In genomic region chr17:36934144-36934758, GRCh38 we compare ENCODE assay signal across 9 cellular contexts. TPM values are rescaled to one million over a fixed set of nuclear protein-coding genes. Genes with fewer than 3 reads are reported as not detected.
A peak's percentile ranks its signal among the peaks of the same experiment; 100 is the strongest.
DNase-seq lines count a peak whose midpoint lies in the region; ATAC-seq and TF ChIP-seq lines count a peak whose summit lies in the region.
"Had no signal": no experiment of that assay in that cellular context is flagged by ENCODE, and none has a peak within 500 bp of the region (broad histone marks: within the 10 kb centered on the region; RNA-seq: fewer than 3 reads in every experiment).

No MANE protein-coding gene starts in this region.

- H3K27ac ChIP-seq in SK-N-SH (ENCODE audit: low read depth in 2 of 2, low read length in 1 of 2) = no peak overlapping the region
- no peak overlapping the region for H3K27ac ChIP-seq in hepatocyte
- H3K27ac ChIP-seq: uterus had no signal

- H3K9me2 ChIP-seq in SK-N-SH (no peaks in the 10 kb centered on the region), hepatocyte (replicated peaks; ENCODE audit: insufficient read depth) (no peaks in the 10 kb centered on the region)

- DNase-seq in SK-N-SH (peak; percentile 68), T-cell (no peak), hepatocyte (ENCODE audit: low spot score) (no peak), sciatic nerve (ENCODE audit: low spot score) (peak; percentile 57), GM19240 (ENCODE audit: insufficient read length, low spot score) (no peak), COR-L47 (lab: John Stamatoyannopoulos, UW) (no peak)
- DNase-seq in activated T-helper 1 cell treated with anti-CD3 and anti-CD28 coated beads, Interleukin-12 subunit alpha, Interleukin-12 subunit beta, Interleukin-2, Interleukin-4 antibody, amounts not matched to agents 30 ng/mL and 10 ng/mL and 1 ng/mL, durations not matched to agents 14 hours and 24 hours and 36 hours (ENCODE audit: low spot score) = no peak
- DNase-seq: uterus had no signal

- H2AFZ ChIP-seq in SK-N-SH (ENCODE audit: low read depth) = 0 out of 2 replicates have a peak overlapping the region, but pooled peaks have one; percentile 22
- H2AFZ ChIP-seq in hepatocyte = no peak overlapping the region

- H3K27me3 ChIP-seq in SK-N-SH (ENCODE audit: insufficient read depth) (peaks cover 99% of the 10 kb centered on the region), hepatocyte (peaks cover 98% of the 10 kb centered on the region)

- H3K4me3 Mint-ChIP-seq in T-cell = peak overlapping the region; percentile 31 to 75 (median 49)
- no peak overlapping the region for H3K4me3 Mint-ChIP-seq in activated T-helper 1 cell treated with anti-CD3 and anti-CD28 coated beads, Interleukin-12 subunit alpha, Interleukin-12 subunit beta, Interleukin-2, Interleukin-4 antibody, amounts not matched to agents 30 ng/mL and 10 ng/mL and 1 ng/mL, durations not matched to agents 14 hours and 24 hours and 36 hours

- H3K4me2 ChIP-seq in SK-N-SH (peak overlapping the region; percentile 53; the same call in 1 of the 2 replicates), hepatocyte (peak overlapping the region; percentile 73)

- H4K20me1 ChIP-seq in SK-N-SH (ENCODE audit: insufficient read depth) = peaks cover 28% of the 10 kb centered on the region
- peaks cover 6% of the 10 kb centered on the region for H4K20me1 ChIP-seq in hepatocyte (ENCODE audit: insufficient read depth, poor library complexity, severe bottlenecking)

- POLR2A ChIA-PET in SK-N-SH (lab: Yijun Ruan, JAX) (no interaction called here), T-cell (lab: Charles Lee) (no interaction called here)

- H3K4me3 ChIP-seq in SK-N-SH (ENCODE audit: low read depth in 2 of 2, low read length in 1 of 2) (peak overlapping the region in 1 of 2 experiments; percentile 14; a peak in 2 of 4 replicates), hepatocyte (no peak overlapping the region)
- H3K4me3 ChIP-seq: uterus had no signal

- WGBS in SK-N-SH (ENCODE audit: low lambda C conversion rate) = 12% methylated on average over 26 of the region's 31 CpGs
- 4% methylated on average over 29 of the region's 31 CpGs for WGBS in hepatocyte (ENCODE audit: low lambda C conversion rate, missing lambda C conversion rate)

- no peaks in the 10 kb centered on the region for H3K9me3 ChIP-seq in SK-N-SH
- no peaks in the 10 kb centered on the region for H3K9me3 ChIP-seq in hepatocyte (ENCODE audit: low read depth)
- H3K9me3 ChIP-seq: uterus had no signal

- TF ChIP-seq EP300 in SK-N-SH (IDR thresholded peaks at IDR 0.05; ENCODE audit: borderline replicate concordance in 1 of 2, low read depth in 1 of 2, low read length in 1 of 2) = no peak

- no peaks in the 10 kb centered on the region for H3K36me3 Mint-ChIP-seq in T-cell
- H3K36me3 Mint-ChIP-seq in activated T-helper 1 cell treated with anti-CD3 and anti-CD28 coated beads, Interleukin-12 subunit alpha, Interleukin-12 subunit beta, Interleukin-2, Interleukin-4 antibody, amounts not matched to agents 30 ng/mL and 10 ng/mL and 1 ng/mL, durations not matched to agents 14 hours and 24 hours and 36 hours (ENCODE audit: low read depth) = no peaks in the 10 kb centered on the region

- intact Hi-C loops in sciatic nerve (cut with DNase I) = no loop called here
- intact Hi-C loops in activated T-helper 1 cell treated with anti-CD3 and anti-CD28 coated beads, Interleukin-12 subunit alpha, Interleukin-12 subunit beta, Interleukin-2, Interleukin-4 antibody, amounts not matched to agents 30 ng/mL and 10 ng/mL and 1 ng/mL, durations not matched to agents 14 hours and 24 hours and 36 hours (cut with micrococcal nuclease) = loop anchor here (5.0 kb wide), 3 partner anchors 227 to 307 kb away; no protein-coding TSS in a partner anchor

- no peak for TF ChIP-seq RAD21 in SK-N-SH (IDR thresholded peaks at IDR 0.05; ENCODE audit: low read length)

- no peaks in the 10 kb centered on the region for H3K9me3 Mint-ChIP-seq in T-cell
- H3K9me3 Mint-ChIP-seq in activated T-helper 1 cell treated with anti-CD3 and anti-CD28 coated beads, Interleukin-12 subunit alpha, Interleukin-12 subunit beta, Interleukin-2, Interleukin-4 antibody, amounts not matched to agents 30 ng/mL and 10 ng/mL and 1 ng/mL, durations not matched to agents 14 hours and 24 hours and 36 hours = no peaks in the 10 kb centered on the region

- peaks cover 61 to 74% (median 61%) of the 10 kb centered on the region in 3 donors for H3K4me1 Mint-ChIP-seq in T-cell
- peaks cover 42% of the 10 kb centered on the region for H3K4me1 Mint-ChIP-seq in activated T-helper 1 cell treated with anti-CD3 and anti-CD28 coated beads, Interleukin-12 subunit alpha, Interleukin-12 subunit beta, Interleukin-2, Interleukin-4 antibody, amounts not matched to agents 30 ng/mL and 10 ng/mL and 1 ng/mL, durations not matched to agents 14 hours and 24 hours and 36 hours (ENCODE audit: low read depth)

- H3K79me2 ChIP-seq in SK-N-SH (ENCODE audit: insufficient read depth) (no peaks in the 10 kb centered on the region), hepatocyte (no peaks in the 10 kb centered on the region)

- TF ChIP-seq CTCF in SK-N-SH (IDR thresholded peaks at IDR 0.05) (no peak), hepatocyte (IDR thresholded peaks at IDR 0.05; ENCODE audit: poor library complexity) (no peak)

- H3F3A ChIP-seq in SK-N-SH (replicated peaks; ENCODE audit: insufficient read depth) = peaks cover 7% of the 10 kb centered on the region

- no peak overlapping the region for H3K9ac ChIP-seq in SK-N-SH

- CTCF ChIA-PET in SK-N-SH (lab: Yijun Ruan, JAX) (interaction anchor here (0.9 to 3.7 kb wide), 9 partner anchors 10 to 309 kb away, joined by 3 to 14 read pairs (median 3); no protein-coding TSS in a partner anchor), T-cell (lab: Charles Lee) (interaction anchor here in 1 of 2 donors (0.6 kb wide), 1 partner anchor 114 kb away, joined by 4 read pairs; no protein-coding TSS in a partner anchor)

- H3K36me3 ChIP-seq in SK-N-SH (replicated peaks in 1 of 2; ENCODE audit: control insufficient read depth in 1 of 2, insufficient read depth in 2 of 2, low read length in 1 of 2) (no peaks in the 10 kb centered on the region), hepatocyte (replicated peaks; ENCODE audit: insufficient read depth, low read depth) (no peaks in the 10 kb centered on the region)
- H3K36me3 ChIP-seq: uterus had no signal

- peaks cover 74 to 94% of the 10 kb centered on the region in 2 donors for H3K27me3 Mint-ChIP-seq in T-cell
- H3K27me3 Mint-ChIP-seq in activated T-helper 1 cell treated with anti-CD3 and anti-CD28 coated beads, Interleukin-12 subunit alpha, Interleukin-12 subunit beta, Interleukin-2, Interleukin-4 antibody, amounts not matched to agents 30 ng/mL and 10 ng/mL and 1 ng/mL, durations not matched to agents 14 hours and 24 hours and 36 hours (ENCODE audit: insufficient read depth) = peaks cover 84% of the 10 kb centered on the region

- ATAC-seq in SK-N-SH treated with all-trans-retinoic acid at 6 μM for 48 hours (no peak), T-cell (replicated peaks in 1 of 4) (no peak), sciatic nerve (no peak)

- peaks cover 0 to 29% of the 10 kb centered on the region in 2 experiments; a peak in 2 of 4 replicates for H3K4me1 ChIP-seq in SK-N-SH (ENCODE audit: control insufficient read depth in 1 of 2, insufficient read depth in 2 of 2, low read depth in 1 of 2, low read length in 1 of 2)
- H3K4me1 ChIP-seq in hepatocyte (ENCODE audit: insufficient read depth) = peaks cover 51% of the 10 kb centered on the region

- no peak overlapping the region for H3K27ac Mint-ChIP-seq in T-cell
- H3K27ac Mint-ChIP-seq in activated T-helper 1 cell treated with anti-CD3 and anti-CD28 coated beads, Interleukin-12 subunit alpha, Interleukin-12 subunit beta, Interleukin-2, Interleukin-4 antibody, amounts not matched to agents 30 ng/mL and 10 ng/mL and 1 ng/mL, durations not matched to agents 14 hours and 24 hours and 36 hours = no peak overlapping the region

TF ChIP-seq in SK-N-SH, 30 proteins besides CTCF, POLR2A, EP300 and RAD21:
- TF ChIP-seq PBX3 (IDR thresholded peaks at IDR 0.05) = no peak

RNA-seq across cellular contexts. Expression of gene LHX1, which starts 3.0 kb away (rescaled TPM):
- polyA plus RNA-seq in SK-N-SH (2012; rRNA removed) = not detected in 2 replicates
- polyA plus RNA-seq in SK-N-SH (2012; cell fraction: cytosol; rRNA removed) = not detected in 2 replicates
- not detected in 2 replicates for polyA plus RNA-seq in SK-N-SH (2012; cell fraction: nucleus; rRNA removed)
- not detected for total RNA-seq in T-cell
- total RNA-seq in hepatocyte = not detected in 2 replicates
- polyA plus RNA-seq in hepatocyte = 0.35 TPM in 1 of 2 replicates, not detected in the other
- total RNA-seq in sciatic nerve = not detected
- 0.17 and 0.36 TPM in 2 replicates for total RNA-seq in activated T-helper 1 cell treated with anti-CD3 and anti-CD28 coated beads, Interleukin-12 subunit alpha, Interleukin-12 subunit beta, Interleukin-2, Interleukin-4 antibody, amounts not matched to agents 30 ng/mL and 10 ng/mL and 1 ng/mL, durations not matched to agents 14 hours and 24 hours and 36 hours

RNA-seq across cellular contexts. Expression of gene AATF, which starts 14.5 kb away (rescaled TPM):
- polyA plus RNA-seq in SK-N-SH (2012; rRNA removed) = 14.6 and 18.8 TPM in 2 replicates
- 18.7 and 22.1 TPM in 2 replicates for polyA plus RNA-seq in SK-N-SH (2012; cell fraction: cytosol; rRNA removed)
- polyA plus RNA-seq in SK-N-SH (2012; cell fraction: nucleus; rRNA removed) = 21.0 and 21.2 TPM in 2 replicates
- 10 to 100 TPM; 52.5 to 65.0 (median 59.7) TPM for total RNA-seq in T-cell
- 31.2 and 35.2 TPM in 2 replicates for total RNA-seq in hepatocyte
- polyA plus RNA-seq in hepatocyte = 35.7 and 43.3 TPM in 2 replicates
- total RNA-seq in sciatic nerve = 41.5 TPM
- total RNA-seq in activated T-helper 1 cell treated with anti-CD3 and anti-CD28 coated beads, Interleukin-12 subunit alpha, Interleukin-12 subunit beta, Interleukin-2, Interleukin-4 antibody, amounts not matched to agents 30 ng/mL and 10 ng/mL and 1 ng/mL, durations not matched to agents 14 hours and 24 hours and 36 hours = 110 and 119 TPM in 2 replicates

Comparison
In these comparisons a context has a peak if more than half of its experiments do, and no peak if none do; other contexts are left out.
1. DNase-seq: peak in SK-N-SH (single experiment) and sciatic nerve (single experiment); none in T-cell (0 of 34), hepatocyte (single experiment), activated T-helper 1 cell treated with anti-CD3 and anti-CD28 coated beads, Interleukin-12 subunit alpha, Interleukin-12 subunit beta, Interleukin-2, Interleukin-4 antibody, amounts not matched to agents 30 ng/mL and 10 ng/mL and 1 ng/mL, durations not matched to agents 14 hours and 24 hours and 36 hours (single experiment), GM19240 (single experiment) and COR-L47 (single experiment).